In the genomic region with DNA sequence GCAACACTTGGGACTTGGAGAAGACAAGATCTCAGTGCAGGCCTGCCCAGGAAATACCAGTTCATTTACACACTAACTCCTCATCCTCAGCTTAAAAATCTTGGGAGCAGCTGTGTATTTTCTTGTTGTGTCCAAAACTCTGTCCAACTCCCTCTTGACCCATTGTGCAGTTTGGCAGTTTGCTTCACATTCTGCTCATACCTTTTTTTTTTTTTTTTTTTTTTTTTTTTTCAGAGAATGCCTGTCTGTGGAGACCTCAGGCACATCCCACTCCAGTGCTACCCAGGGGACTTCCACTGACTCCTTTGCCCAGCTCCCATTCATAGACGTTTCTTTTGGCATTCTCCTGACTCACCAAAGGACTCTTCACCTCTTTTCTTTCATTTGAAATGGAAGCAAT, we compare ENCODE assay signal across 1 cellular context.
TF ChIP-seq lines count a peak whose summit lies in the region.

No MANE protein-coding gene starts in this region.

TF ChIP-seq in HepG2, 621 proteins besides CTCF, POLR2A, EP300 and RAD21 (continued from another document):
- TF ChIP-seq, protein P1, sequence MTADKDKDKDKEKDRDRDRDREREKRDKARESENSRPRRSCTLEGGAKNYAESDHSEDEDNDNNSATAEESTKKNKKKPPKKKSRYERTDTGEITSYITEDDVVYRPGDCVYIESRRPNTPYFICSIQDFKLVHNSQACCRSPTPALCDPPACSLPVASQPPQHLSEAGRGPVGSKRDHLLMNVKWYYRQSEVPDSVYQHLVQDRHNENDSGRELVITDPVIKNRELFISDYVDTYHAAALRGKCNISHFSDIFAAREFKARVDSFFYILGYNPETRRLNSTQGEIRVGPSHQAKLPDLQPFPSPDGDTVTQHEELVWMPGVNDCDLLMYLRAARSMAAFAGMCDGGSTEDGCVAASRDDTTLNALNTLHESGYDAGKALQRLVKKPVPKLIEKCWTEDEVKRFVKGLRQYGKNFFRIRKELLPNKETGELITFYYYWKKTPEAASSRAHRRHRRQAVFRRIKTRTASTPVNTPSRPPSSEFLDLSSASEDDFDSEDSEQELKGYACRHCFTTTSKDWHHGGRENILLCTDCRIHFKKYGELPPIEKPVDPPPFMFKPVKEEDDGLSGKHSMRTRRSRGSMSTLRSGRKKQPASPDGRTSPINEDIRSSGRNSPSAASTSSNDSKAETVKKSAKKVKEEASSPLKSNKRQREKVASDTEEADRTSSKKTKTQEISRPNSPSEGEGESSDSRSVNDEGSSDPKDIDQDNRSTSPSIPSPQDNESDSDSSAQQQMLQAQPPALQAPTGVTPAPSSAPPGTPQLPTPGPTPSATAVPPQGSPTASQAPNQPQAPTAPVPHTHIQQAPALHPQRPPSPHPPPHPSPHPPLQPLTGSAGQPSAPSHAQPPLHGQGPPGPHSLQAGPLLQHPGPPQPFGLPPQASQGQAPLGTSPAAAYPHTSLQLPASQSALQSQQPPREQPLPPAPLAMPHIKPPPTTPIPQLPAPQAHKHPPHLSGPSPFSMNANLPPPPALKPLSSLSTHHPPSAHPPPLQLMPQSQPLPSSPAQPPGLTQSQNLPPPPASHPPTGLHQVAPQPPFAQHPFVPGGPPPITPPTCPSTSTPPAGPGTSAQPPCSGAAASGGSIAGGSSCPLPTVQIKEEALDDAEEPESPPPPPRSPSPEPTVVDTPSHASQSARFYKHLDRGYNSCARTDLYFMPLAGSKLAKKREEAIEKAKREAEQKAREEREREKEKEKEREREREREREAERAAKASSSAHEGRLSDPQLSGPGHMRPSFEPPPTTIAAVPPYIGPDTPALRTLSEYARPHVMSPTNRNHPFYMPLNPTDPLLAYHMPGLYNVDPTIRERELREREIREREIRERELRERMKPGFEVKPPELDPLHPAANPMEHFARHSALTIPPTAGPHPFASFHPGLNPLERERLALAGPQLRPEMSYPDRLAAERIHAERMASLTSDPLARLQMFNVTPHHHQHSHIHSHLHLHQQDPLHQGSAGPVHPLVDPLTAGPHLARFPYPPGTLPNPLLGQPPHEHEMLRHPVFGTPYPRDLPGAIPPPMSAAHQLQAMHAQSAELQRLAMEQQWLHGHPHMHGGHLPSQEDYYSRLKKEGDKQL (CRISPR knock-in tag; IDR thresholded peaks at IDR 0.05; ENCODE audit: low read depth): no peak
- TF ChIP-seq ATRX (CRISPR knock-in tag; IDR thresholded peaks at IDR 0.05; ENCODE audit: borderline replicate concordance) (no peak), MXI1 (IDR thresholded peaks at IDR 0.05; ENCODE audit: borderline replicate concordance, low read depth, low read length) (no peak), ZNF552 (CRISPR knock-in tag; IDR thresholded peaks at IDR 0.05; ENCODE audit: borderline replicate concordance) (no peak), TARDBP (CRISPR knock-in tag; IDR thresholded peaks at IDR 0.05) (no peak), TBX3 (IDR thresholded peaks at IDR 0.05; ENCODE audit: borderline replicate concordance) (no peak), NFIB (CRISPR knock-in tag; IDR thresholded peaks at IDR 0.05; ENCODE audit: borderline replicate concordance) (no peak), CEBPB (IDR thresholded peaks at IDR 0.05; ENCODE audit: borderline replicate concordance, low read depth, low read length) (no peak), ZNF230 (CRISPR knock-in tag; IDR thresholded peaks at IDR 0.05) (no peak), HMG20B (CRISPR knock-in tag; conservative IDR thresholded peaks at IDR 0.05) (no peak), SSRP1 (CRISPR knock-in tag; IDR thresholded peaks at IDR 0.05) (no peak)
- TF ChIP-seq, protein P2, sequence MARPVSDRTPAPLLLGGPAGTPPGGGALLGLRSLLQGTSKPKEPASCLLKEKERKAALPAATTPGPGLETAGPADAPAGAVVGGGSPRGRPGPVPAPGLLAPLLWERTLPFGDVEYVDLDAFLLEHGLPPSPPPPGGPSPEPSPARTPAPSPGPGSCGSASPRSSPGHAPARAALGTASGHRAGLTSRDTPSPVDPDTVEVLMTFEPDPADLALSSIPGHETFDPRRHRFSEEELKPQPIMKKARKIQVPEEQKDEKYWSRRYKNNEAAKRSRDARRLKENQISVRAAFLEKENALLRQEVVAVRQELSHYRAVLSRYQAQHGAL (CRISPR knock-in tag; IDR thresholded peaks at IDR 0.05; ENCODE audit: not compliant biosample characterization): no peak
